ENCODE assay signal across 8 cellular contexts in the genomic region with DNA sequence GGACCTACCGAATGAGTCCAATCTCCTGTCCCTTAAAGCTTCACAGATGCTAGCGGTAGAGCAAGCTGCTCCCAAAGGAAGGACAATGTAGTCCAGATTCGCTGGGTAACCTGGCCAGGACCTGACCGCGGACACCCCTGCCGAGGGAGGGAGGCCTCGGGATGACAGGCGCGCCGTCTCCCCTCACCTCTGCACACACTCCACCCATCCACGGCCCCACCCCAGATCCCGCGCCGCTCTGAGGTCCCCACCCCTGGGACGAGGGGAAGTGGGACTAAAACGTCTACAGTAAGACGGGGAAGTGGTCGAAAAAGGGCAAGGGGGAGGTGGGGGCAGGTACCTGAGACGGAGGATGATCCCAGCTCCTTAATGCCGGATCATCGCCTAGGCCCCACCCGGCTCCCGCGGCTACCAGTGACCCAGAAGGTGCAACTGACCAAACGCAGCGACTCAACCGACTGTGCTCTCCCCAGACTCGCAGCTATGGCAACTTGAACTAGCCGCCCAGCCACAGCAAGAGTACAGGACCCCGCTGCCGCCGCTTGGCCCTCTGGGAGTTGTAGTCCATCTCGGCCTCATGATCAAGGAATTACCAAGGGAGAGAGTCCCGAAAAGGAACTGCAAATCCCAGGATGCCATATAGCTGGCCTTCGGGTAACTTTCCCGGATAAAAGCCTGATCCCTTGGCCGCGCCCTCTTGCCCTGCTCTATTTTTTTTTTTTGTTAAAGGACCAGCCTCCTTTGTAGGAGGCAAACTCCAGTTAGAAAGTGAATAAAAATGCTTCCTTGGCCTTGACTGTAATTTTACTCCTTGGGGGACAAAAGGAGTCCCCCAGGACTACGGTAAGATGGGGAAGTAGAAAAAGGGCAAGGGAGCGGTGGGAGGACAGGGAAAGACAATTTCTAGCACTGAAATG. TPM values are rescaled to one million over a fixed set of nuclear protein-coding genes. Genes with fewer than 3 reads are reported as not detected.
DNase-seq lines count a peak whose midpoint lies in the region; ATAC-seq and TF ChIP-seq lines count a peak whose summit lies in the region.

A gene (minus strand): TSS at position 498 of the 917 bp plus-strand sequence.

- peak within 1 kb of the TSS; percentile 68 for H3K27ac ChIP-seq in OCI-LY7 (ENCODE audit: low read depth, low read length, poor library complexity, severe bottlenecking)

- TF ChIP-seq CTCF in OCI-LY7 (conservative IDR thresholded peaks at IDR 0.05; ENCODE audit: low read length), result no peak

- H3K4me2 ChIP-seq in OCI-LY7 (ENCODE audit: low read length), result peak within 1 kb of the TSS; percentile 98

- peaks cover 30% of the 10 kb centered on the region for H3K4me1 ChIP-seq in OCI-LY7 (ENCODE audit: insufficient read depth, low read length, poor library complexity, severe bottlenecking)

- intact Hi-C loops in OCI-LY7 (cut with micrococcal nuclease; ENCODE audit: unreplicated experiment), result loop anchor here (1.0 to 5.0 kb wide), 2 partner anchors 10 to 276 kb away; no protein-coding TSS in a partner anchor

- BruUV-seq in OCI-LY7 (replicated peaks; lab: Mats Ljungman, UMichigan), result no TSS peak

- peak; percentile 97 for DNase-seq in DMS 273 treated with DMSO at 0.1 percent for 48 hours (lab: John Stamatoyannopoulos, UW)
- peak; percentile 82 for DNase-seq in HuH-7 (ENCODE audit: low spot score)
- peak; percentile 97 for DNase-seq in OCI-LY7 (ENCODE audit: low spot score)
- peak; percentile 68 for DNase-seq in activated T-cell treated with anti-CD3 and anti-CD28 coated beads for 1 hour (ENCODE audit: low read depth)
- peak; percentile 68 for DNase-seq in epidermal melanocyte (ENCODE audit: insufficient read length, low spot score)
- peak; percentile 93 for DNase-seq in middle frontal gyrus (ENCODE audit: extremely low spot score, low spot score)
- DNase-seq in stimulated activated CD8-positive, alpha-beta memory T cell treated with anti-CD3 and anti-CD28 coated beads, Interleukin-2, amount 100 ng/mL, for 1 hour (ENCODE audit: low read depth in 2 of 2), result peak; percentile 57 to 58

- peak; percentile 99 for ATAC-seq in GM21526 (IDR thresholded peaks at IDR 0.05; ENCODE audit: low FRiP score, unreplicated experiment)

- peak within 1 kb of the TSS; percentile 91 for H3K4me3 ChIP-seq in OCI-LY7 (ENCODE audit: low read depth, low read length, poor library complexity, severe bottlenecking)

- H3K9me3 ChIP-seq in OCI-LY7 (ENCODE audit: low read length), result no peaks in the 10 kb centered on the region

- H3K9me2 ChIP-seq in OCI-LY7 (ENCODE audit: insufficient read depth, low read length), result no peaks in the 10 kb centered on the region

- peaks cover 44% of the 10 kb centered on the region for H3K36me3 ChIP-seq in OCI-LY7 (ENCODE audit: insufficient read depth, low read length)

- POLR2A ChIA-PET in OCI-LY7 (lab: Charles Lee), result interaction anchor here (0.7 to 4.4 kb wide), 15 partner anchors 9 to 98 kb away, joined by 3 to 67 read pairs (median 4); a partner anchor contains a TSS

- H3K79me2 ChIP-seq in OCI-LY7 (ENCODE audit: insufficient read depth, low read depth, low read length), result peaks cover 55% of the 10 kb centered on the region

- no peaks in the 10 kb centered on the region for H4K20me1 ChIP-seq in OCI-LY7 (ENCODE audit: insufficient read depth, low read length)

- CTCF ChIA-PET in OCI-LY7 (lab: Charles Lee; ENCODE audit: unreplicated experiment), result interaction anchor here (0.7 to 1.0 kb wide), 2 partner anchors 8 to 45 kb away, joined by 3 to 5 read pairs; no protein-coding TSS in a partner anchor

- peak within 1 kb of the TSS; percentile 87 for H2AFZ ChIP-seq in OCI-LY7 (ENCODE audit: low read length)

RNA-seq across cellular contexts. Expression of the gene that starts here (rescaled TPM):
- 71.9 and 76.9 TPM in 2 replicates for total RNA-seq in OCI-LY7 (2014; rRNA removed; shearing (Covaris generic))
- 125 and 137 TPM in 2 replicates for total RNA-seq in OCI-LY7 (2022)

Comparison
In these comparisons a context has a peak if more than half of its experiments do, and no peak if none do; other contexts are left out.
1. Peak in every context shown above with its lines: DNase-seq, ATAC-seq, H3K4me3 ChIP-seq and H3K27ac ChIP-seq.